ENCODE assay signal across 20 cellular contexts in genomic region chr10:43058716-43059335, GRCh38.
"Had no signal": no experiment of that assay in that cellular context is flagged by ENCODE, and none has a peak within 500 bp of the region (broad histone marks: within the 10 kb centered on the region; RNA-seq: fewer than 3 reads in every experiment).

No MANE protein-coding gene starts in this region.

- H2AFZ ChIP-seq: parathyroid adenoma had no signal

- H3K36me3 ChIP-seq: left lung had no signal

- H3K4me3 ChIP-seq: left lung, testis had no signal

- H3K9ac ChIP-seq: parathyroid adenoma had no signal

- H3K79me2 ChIP-seq: parathyroid adenoma had no signal

- DNase-seq: activated CD4-positive, alpha-beta T cell treated with anti-CD3 and anti-CD28 coated beads for 36 hours; activated CD4-positive, alpha-beta T cell treated with anti-CD3 and anti-CD28 coated beads, Interleukin-2, amount 50 U/mL, for 4 hours; activated CD8-positive, alpha-beta memory T cell treated with anti-CD3 and anti-CD28 coated beads for 24 hours; activated naive CD4-positive, alpha-beta T cell treated with Interleukin-2 at 50 U/mL for 16 hours; activated T-cell treated with anti-CD3 and anti-CD28 coated beads, Interleukin-2, amount 50 U/mL, for 24 hours; anterior cingulate cortex; caudate nucleus; dermis blood vessel endothelial cell; effector CD8-positive, alpha-beta T cell; erythroblast; foreskin fibroblast; midbrain; stimulated activated CD4-positive, alpha-beta T cell treated with anti-CD3 and anti-CD28 coated beads, Interleukin-4, amount 100 ng/mL, for 1 hour; stimulated activated naive CD4-positive, alpha-beta T cell; T-helper 1 cell; T-helper 9 cell; testis had no signal

- H3K4me1 ChIP-seq: left lung, testis had no signal

- H3K9me3 ChIP-seq: left lung, testis had no signal

- H3K27me3 ChIP-seq: testis had no signal

- H3K27ac ChIP-seq: left lung, parathyroid adenoma, testis had no signal

- ATAC-seq: activated CD4-positive, alpha-beta T cell treated with anti-CD3 and anti-CD28 coated beads for 36 hours; left lung; WTC11 had no signal
